In genomic region chr7:131183611-131184119, GRCh38 we compare ENCODE assay signal across 15 cellular contexts.
DNase-seq lines count a peak whose midpoint lies in the region; ATAC-seq and TF ChIP-seq lines count a peak whose summit lies in the region.
"Had no signal": no experiment of that assay in that cellular context is flagged by ENCODE, and none has a peak within 500 bp of the region (broad histone marks: within the 10 kb centered on the region; RNA-seq: fewer than 3 reads in every experiment).

No MANE protein-coding gene starts in this region.

- H3K4me1 Mint-ChIP-seq in activated naive CD4-positive, alpha-beta T cell treated with anti-CD3 and anti-CD28 coated beads for 36 hours (ENCODE audit: low read depth) = peaks cover 40% of the 10 kb centered on the region
- peaks cover 37% of the 10 kb centered on the region for H3K4me1 Mint-ChIP-seq in T-helper 2 cell treated with Interferon-gamma antibody and Interleukin-4, amounts not matched to agents 5 μg/mL and 100 μg/mL, for 36 hours (ENCODE audit: low read depth)

- H3K27ac Mint-ChIP-seq in activated naive CD4-positive, alpha-beta T cell treated with anti-CD3 and anti-CD28 coated beads for 36 hours = no peak overlapping the region
- peak overlapping the region; percentile 83 for H3K27ac Mint-ChIP-seq in T-helper 2 cell treated with Interferon-gamma antibody and Interleukin-4, amounts not matched to agents 5 μg/mL and 100 μg/mL, for 36 hours
- H3K27ac Mint-ChIP-seq: GM23338 had no signal

- CTCF ChIA-PET in activated naive CD4-positive, alpha-beta T cell treated with anti-CD3 and anti-CD28 coated beads for 36 hours (lab: Charles Lee) = interaction anchor here (0.6 to 0.9 kb wide), 3 partner anchors 51 to 159 kb away, joined by 3 read pairs; no protein-coding TSS in a partner anchor

- intact Hi-C loops in activated naive CD4-positive, alpha-beta T cell treated with anti-CD3 and anti-CD28 coated beads for 36 hours (cut with micrococcal nuclease) = loop anchor here (1.0 to 10.0 kb wide), 2 partner anchors 48 to 219 kb away; no protein-coding TSS in a partner anchor
- intact Hi-C loops in dorsolateral prefrontal cortex (cut with DNase I) = no loop called here
- intact Hi-C loops in thyroid gland (cut with DNase I) = no loop called here

- 30 to 31% methylated on average over 3 of the region's 3 CpGs for WGBS in thyroid gland, 2 donors

- H3K4me1 ChIP-seq in thyroid gland (peaks cover 47% of the 10 kb centered on the region in 2 donors), SJCRH30 (no peaks in the 10 kb centered on the region)
- H3K4me1 ChIP-seq: uterus had no signal

- TF ChIP-seq POLR2A in thyroid gland (IDR thresholded peaks at IDR 0.05) = peak in 1 of 2 donors; percentile 34

- ATAC-seq in HG02678 (IDR thresholded peaks at IDR 0.05; ENCODE audit: unreplicated experiment) = no peak

- peak; percentile 59 for DNase-seq in activated naive CD4-positive, alpha-beta T cell treated with anti-CD3 and anti-CD28 coated beads for 36 hours
- DNase-seq in activated naive CD4-positive, alpha-beta T cell treated with anti-CD3 and anti-CD28 coated beads, Interleukin-2, amount 50 U/mL, for 16 hours = no peak
- no peak for DNase-seq in T-helper 2 cell treated with Interferon-gamma antibody and Interleukin-4, amounts not matched to agents 5 μg/mL and 100 μg/mL, for 36 hours (ENCODE audit: low spot score)
- DNase-seq in dorsolateral prefrontal cortex (no peak), thyroid gland (peak; percentile 61 to 64), SJCRH30 (no peak), A172 (ENCODE audit: low spot score) (no peak)
- DNase-seq: BE2C, EL, midbrain, NCI-H2029 treated with DMSO at 0.1 percent for 48 hours, uterus had no signal

- H3K9me3 ChIP-seq in thyroid gland (no peaks in the 10 kb centered on the region), SJCRH30 (replicated peaks) (no peaks in the 10 kb centered on the region)
- H3K9me3 ChIP-seq: BE2C, uterus had no signal

- H3K27me3 ChIP-seq in dorsolateral prefrontal cortex = no peaks in the 10 kb centered on the region
- H3K27me3 ChIP-seq in thyroid gland = no peaks in the 10 kb centered on the region
- H3K27me3 ChIP-seq in SJCRH30 = no peaks in the 10 kb centered on the region; the same call in 1 of the 2 replicates
- H3K27me3 ChIP-seq: BE2C, uterus had no signal

- H3K4me3 Mint-ChIP-seq in activated naive CD4-positive, alpha-beta T cell treated with anti-CD3 and anti-CD28 coated beads for 36 hours = no peak overlapping the region
- H3K4me3 Mint-ChIP-seq in T-helper 2 cell treated with Interferon-gamma antibody and Interleukin-4, amounts not matched to agents 5 μg/mL and 100 μg/mL, for 36 hours = peak overlapping the region; percentile 61
- H3K4me3 Mint-ChIP-seq: GM23338 had no signal

- no peaks in the 10 kb centered on the region for H3K27me3 Mint-ChIP-seq in activated naive CD4-positive, alpha-beta T cell treated with anti-CD3 and anti-CD28 coated beads for 36 hours (ENCODE audit: low read depth)
- H3K27me3 Mint-ChIP-seq in T-helper 2 cell treated with Interferon-gamma antibody and Interleukin-4, amounts not matched to agents 5 μg/mL and 100 μg/mL, for 36 hours (ENCODE audit: low read depth) = no peaks in the 10 kb centered on the region

- H3K36me3 Mint-ChIP-seq in activated naive CD4-positive, alpha-beta T cell treated with anti-CD3 and anti-CD28 coated beads for 36 hours (ENCODE audit: low read depth) = no peaks in the 10 kb centered on the region
- no peaks in the 10 kb centered on the region for H3K36me3 Mint-ChIP-seq in T-helper 2 cell treated with Interferon-gamma antibody and Interleukin-4, amounts not matched to agents 5 μg/mL and 100 μg/mL, for 36 hours (ENCODE audit: low read depth)

- peaks cover 2% of the 10 kb centered on the region for H3K9me3 Mint-ChIP-seq in activated naive CD4-positive, alpha-beta T cell treated with anti-CD3 and anti-CD28 coated beads for 36 hours
- no peaks in the 10 kb centered on the region for H3K9me3 Mint-ChIP-seq in T-helper 2 cell treated with Interferon-gamma antibody and Interleukin-4, amounts not matched to agents 5 μg/mL and 100 μg/mL, for 36 hours
- H3K9me3 Mint-ChIP-seq: GM23338 had no signal

- no peak overlapping the region for H3K4me3 ChIP-seq in dorsolateral prefrontal cortex
- no peak overlapping the region for H3K4me3 ChIP-seq in thyroid gland (replicated peaks in 1 of 3)
- no peak overlapping the region for H3K4me3 ChIP-seq in SJCRH30
- H3K4me3 ChIP-seq: GM23338, uterus had no signal

- H3K36me3 ChIP-seq in thyroid gland (no peaks in the 10 kb centered on the region), SJCRH30 (no peaks in the 10 kb centered on the region)
- H3K36me3 ChIP-seq: BE2C, uterus had no signal

- TF ChIP-seq CTCF in dorsolateral prefrontal cortex (IDR thresholded peaks at IDR 0.05 in 54 of 56, conservative IDR thresholded peaks at IDR 0.05 in 2 of 56; ENCODE audit: low read depth in 1 of 56, partially characterized antibody in 56 of 56) (no peak), thyroid gland (IDR thresholded peaks at IDR 0.05) (no peak)

- H3K27ac ChIP-seq in dorsolateral prefrontal cortex (peak overlapping the region in 46 of 59 donors; percentile 0 to 98 (median 43)), thyroid gland (peak overlapping the region; percentile 34 to 63 (median 55)), SJCRH30 (no peak overlapping the region)
- H3K27ac ChIP-seq: HL-60, uterus had no signal

Comparison
In these comparisons a context has a peak if more than half of its experiments do, and no peak if none do; other contexts are left out.
1. DNase-seq: peak in activated naive CD4-positive, alpha-beta T cell treated with anti-CD3 and anti-CD28 coated beads for 36 hours (single experiment) and thyroid gland (2 of 2); none in activated naive CD4-positive, alpha-beta T cell treated with anti-CD3 and anti-CD28 coated beads, Interleukin-2, amount 50 U/mL, for 16 hours (single experiment), T-helper 2 cell treated with Interferon-gamma antibody and Interleukin-4, amounts not matched to agents 5 μg/mL and 100 μg/mL, for 36 hours (single experiment), dorsolateral prefrontal cortex (0 of 10), SJCRH30 (0 of 2) and A172 (single experiment).